1 cellular context compared by ENCODE assay signal in genomic region chr19:17035842-17036424, GRCh38.
TF ChIP-seq lines count a peak whose summit lies in the region.

No MANE protein-coding gene starts in this region.

TF ChIP-seq in HepG2, 621 proteins besides CTCF, POLR2A, EP300 and RAD21:
- TF ChIP-seq ARHGAP35 (CRISPR knock-in tag; IDR thresholded peaks at IDR 0.05; ENCODE audit: borderline replicate concordance) (no peak), CREB1 (IDR thresholded peaks at IDR 0.05) (peak; percentile 93), CREB1 (CRISPR knock-in tag; IDR thresholded peaks at IDR 0.05) (no peak), ATF1 (CRISPR knock-in tag; IDR thresholded peaks at IDR 0.05) (no peak), ATF7 (IDR thresholded peaks at IDR 0.05) (peak; percentile 31; the same call in 1 of the 2 replicates), ATF7 (CRISPR knock-in tag; IDR thresholded peaks at IDR 0.05) (no peak)
